In genomic region chr6:87737948-87738347, GRCh38 we compare ENCODE assay signal across 15 cellular contexts. TPM values are rescaled to one million over a fixed set of nuclear protein-coding genes. Genes with fewer than 3 reads are reported as not detected.
DNase-seq lines count a peak whose midpoint lies in the region; ATAC-seq, FAIRE-seq and TF ChIP-seq lines count a peak whose summit lies in the region.
"Had no signal": no experiment of that assay in that cellular context is flagged by ENCODE, and none has a peak within 500 bp of the region (broad histone marks: within the 10 kb centered on the region; RNA-seq: fewer than 3 reads in every experiment).

No MANE protein-coding gene starts in this region.

- no peak overlapping the region for H3K27ac ChIP-seq in CD8-positive, alpha-beta T cell (ENCODE audit: low read depth, low read length)
- no peak overlapping the region for H3K27ac ChIP-seq in effector memory CD4-positive, alpha-beta T cell (ENCODE audit: insufficient read depth, low read length, poor library complexity, severe bottlenecking)
- H3K27ac ChIP-seq: esophagus squamous epithelium, pancreas had no signal

- no peak overlapping the region for H3K4me3 Mint-ChIP-seq in CD8-positive, alpha-beta T cell

- intact Hi-C loops in CD8-positive, alpha-beta T cell (cut with DNase I, micrococcal nuclease) = no loop called here

- ATAC-seq in CD8-positive, alpha-beta T cell = peak; percentile 11
- peak; percentile 44 for ATAC-seq in HG03378 (IDR thresholded peaks at IDR 0.05; ENCODE audit: unreplicated experiment)
- no peak for ATAC-seq in HG02840 (IDR thresholded peaks at IDR 0.05; ENCODE audit: low FRiP score, unreplicated experiment)
- ATAC-seq: pancreas had no signal

- no peaks in the 10 kb centered on the region for H3K36me3 ChIP-seq in CD8-positive, alpha-beta T cell (ENCODE audit: insufficient read depth, low read length)
- no peaks in the 10 kb centered on the region for H3K36me3 ChIP-seq in bronchial epithelial cell (ENCODE audit: control insufficient read depth, insufficient read depth, low read length)
- H3K36me3 ChIP-seq in effector memory CD4-positive, alpha-beta T cell (ENCODE audit: control insufficient read depth, insufficient read depth, low read length) = no peaks in the 10 kb centered on the region
- H3K36me3 ChIP-seq: esophagus squamous epithelium, pancreas had no signal

- H3K36me3 Mint-ChIP-seq in CD8-positive, alpha-beta T cell = no peaks in the 10 kb centered on the region

- peaks cover 9% of the 10 kb centered on the region for H3K4me1 ChIP-seq in CD8-positive, alpha-beta T cell (ENCODE audit: insufficient read depth, low read length)
- H3K4me1 ChIP-seq in effector memory CD4-positive, alpha-beta T cell (ENCODE audit: control insufficient read depth, insufficient read depth, low read length, poor library complexity, severe bottlenecking) = peaks cover 11% of the 10 kb centered on the region
- H3K4me1 ChIP-seq: pancreas had no signal

- peak; percentile 65 for FAIRE-seq in GM18507 (lab: Jason Lieb, UNC)
- no peak for FAIRE-seq in bronchial epithelial cell (lab: Jason Lieb, UNC)
- FAIRE-seq: pancreas had no signal

- CTCF ChIA-PET in CD8-positive, alpha-beta T cell (lab: Charles Lee) = no interaction called here

- POLR2A ChIA-PET in CD8-positive, alpha-beta T cell (lab: Charles Lee) = interaction anchor here (1.1 kb wide), 1 partner anchor 35 kb away, joined by 7 read pairs; no protein-coding TSS in a partner anchor

- peaks cover 33% of the 10 kb centered on the region for H3K4me1 Mint-ChIP-seq in CD8-positive, alpha-beta T cell (ENCODE audit: low read depth)

- H3K27ac Mint-ChIP-seq in CD8-positive, alpha-beta T cell = no peak overlapping the region

- H3K9me3 Mint-ChIP-seq in CD8-positive, alpha-beta T cell = no peaks in the 10 kb centered on the region

- no peak overlapping the region for H3K4me3 ChIP-seq in CD8-positive, alpha-beta T cell (ENCODE audit: low read depth, low read length)
- H3K4me3 ChIP-seq in bronchial epithelial cell (ENCODE audit: low read depth, low read length) = no peak overlapping the region
- H3K4me3 ChIP-seq in effector memory CD4-positive, alpha-beta T cell (ENCODE audit: insufficient read depth, low read depth, low read length, poor library complexity, severe bottlenecking) = no peak overlapping the region
- H3K4me3 ChIP-seq: esophagus squamous epithelium, pancreas had no signal

- H3K27me3 ChIP-seq in CD8-positive, alpha-beta T cell (ENCODE audit: insufficient read depth, low read length) = no peaks in the 10 kb centered on the region
- H3K27me3 ChIP-seq in bronchial epithelial cell (ENCODE audit: control insufficient read depth, insufficient read depth, low read length) = no peaks in the 10 kb centered on the region
- no peaks in the 10 kb centered on the region for H3K27me3 ChIP-seq in effector memory CD4-positive, alpha-beta T cell (replicated peaks; ENCODE audit: control insufficient read depth, insufficient read depth, low read length, poor library complexity, severe bottlenecking)
- H3K27me3 ChIP-seq: esophagus squamous epithelium, pancreas had no signal

- no peaks in the 10 kb centered on the region for H3K27me3 Mint-ChIP-seq in CD8-positive, alpha-beta T cell (ENCODE audit: low read depth)

- DNase-seq in CD8-positive, alpha-beta T cell = no peak
- DNase-seq in GM18507 (ENCODE audit: extremely low spot score, insufficient read length, low read depth) (no peak), bronchial epithelial cell (ENCODE audit: low read depth) (peak; percentile 52), NCI-H82 treated with DMSO at 0.1 percent for 48 hours (lab: John Stamatoyannopoulos, UW; ENCODE audit: unreplicated experiment) (no peak), UCSD-AML1 (lab: John Stamatoyannopoulos, UW; ENCODE audit: unreplicated experiment) (no peak)
- DNase-seq in effector memory CD4-positive, alpha-beta T cell = no peak
- DNase-seq: activated CD4-positive, alpha-beta T cell treated with anti-CD3 and anti-CD28 coated beads for 4 hours; dermis blood vessel endothelial cell; DMS79; esophagus squamous epithelium; head of caudate nucleus; NCI-H774; pancreas had no signal

- no peak for TF ChIP-seq CTCF in CD8-positive, alpha-beta T cell (IDR thresholded peaks at IDR 0.05)
- TF ChIP-seq CTCF in bronchial epithelial cell (IDR thresholded peaks at IDR 0.05; ENCODE audit: insufficient read depth, low read length, severe bottlenecking) = no peak

- no peaks in the 10 kb centered on the region for H3K9me3 ChIP-seq in CD8-positive, alpha-beta T cell (ENCODE audit: low read length)
- H3K9me3 ChIP-seq in effector memory CD4-positive, alpha-beta T cell (ENCODE audit: control insufficient read depth, low read length) = no peaks in the 10 kb centered on the region
- H3K9me3 ChIP-seq: esophagus squamous epithelium, pancreas had no signal

RNA-seq across cellular contexts. Expression of gene AKIRIN2, which starts 35.9 kb away (rescaled TPM):
- 10 to 100 TPM; 79.4 to 82.4 TPM for total RNA-seq in CD8-positive, alpha-beta T cell
- total RNA-seq in bronchial epithelial cell = 22.6 and 30.2 TPM in 2 replicates
